ENCODE assay signal across 27 cellular contexts in genomic region chr5:143466632-143467031, GRCh38.
"Had no signal": no experiment of that assay in that cellular context is flagged by ENCODE, and none has a peak within 500 bp of the region (broad histone marks: within the 10 kb centered on the region; RNA-seq: fewer than 3 reads in every experiment).

No MANE protein-coding gene starts in this region.

- H3K4me3 ChIP-seq: colonic mucosa, coronary artery, dorsolateral prefrontal cortex, esophagus muscularis mucosa, esophagus squamous epithelium, gastrocnemius medialis, gastroesophageal sphincter, heart left ventricle, heart right ventricle had no signal

- H3K36me3 ChIP-seq: colonic mucosa, esophagus muscularis mucosa, esophagus squamous epithelium, gastrocnemius medialis, gastroesophageal sphincter, heart left ventricle, heart right ventricle had no signal

- H3K27me3 ChIP-seq: colonic mucosa, dorsolateral prefrontal cortex, esophagus muscularis mucosa, esophagus squamous epithelium, foreskin keratinocyte, gastrocnemius medialis, gastroesophageal sphincter, heart left ventricle, heart right ventricle had no signal

- ATAC-seq: effector memory CD8-positive, alpha-beta T cell; esophagus mucosa; foreskin keratinocyte; gastrocnemius medialis; gastroesophageal sphincter; heart left ventricle; heart right ventricle had no signal

- H3K9me3 ChIP-seq: colonic mucosa, esophagus muscularis mucosa, esophagus squamous epithelium, gastrocnemius medialis, gastroesophageal sphincter, heart left ventricle, heart right ventricle had no signal

- H3K4me1 ChIP-seq: colonic mucosa, esophagus squamous epithelium, foreskin keratinocyte, gastrocnemius medialis had no signal

- FAIRE-seq: endometrium, endothelial cell of umbilical vein, frontal cortex had no signal

- DNase-seq: colonic mucosa; cortex of kidney; dermis blood vessel endothelial cell; dorsolateral prefrontal cortex; effector CD4-positive, alpha-beta T cell; effector CD8-positive, alpha-beta T cell; effector memory CD4-positive, alpha-beta T cell; effector memory CD8-positive, alpha-beta T cell; endodermal cell; erythroblast; esophagus squamous epithelium; foreskin fibroblast; foreskin keratinocyte; foreskin melanocyte; gastrocnemius medialis; glutamatergic neuron; head of caudate nucleus; heart left ventricle; heart right ventricle had no signal

- H3K27ac ChIP-seq: colonic mucosa, coronary artery, dorsolateral prefrontal cortex, epithelial cell of prostate, esophagus muscularis mucosa, esophagus squamous epithelium, foreskin keratinocyte, gastrocnemius medialis, gastroesophageal sphincter, heart left ventricle, heart right ventricle had no signal
